Comparison of ENCODE assay signal across 1 cellular context in the genomic region with DNA sequence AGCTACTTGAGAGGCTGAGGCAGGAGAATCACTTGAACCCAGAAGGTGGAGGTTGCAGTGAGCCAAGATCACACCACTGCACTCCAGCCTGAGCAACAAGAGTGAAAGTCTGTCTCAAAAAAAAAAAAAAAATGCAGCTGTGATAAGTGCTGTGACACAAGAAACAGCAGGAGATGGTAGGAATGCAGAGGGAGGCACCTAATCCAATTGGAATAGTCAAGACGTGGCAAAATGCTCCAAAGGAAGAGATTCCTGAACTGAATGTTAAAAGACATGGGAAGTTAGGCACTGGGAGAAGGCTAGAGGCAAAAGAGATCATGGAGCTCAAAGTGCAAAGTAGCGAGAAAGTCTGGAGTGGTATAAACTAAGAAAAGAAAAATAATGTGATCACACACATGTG.
TF ChIP-seq lines count a peak whose summit lies in the region.

No MANE protein-coding gene starts in this region.

TF ChIP-seq in GM23338, 12 proteins besides CTCF, POLR2A, EP300 and RAD21:
- TF ChIP-seq, protein P1, sequence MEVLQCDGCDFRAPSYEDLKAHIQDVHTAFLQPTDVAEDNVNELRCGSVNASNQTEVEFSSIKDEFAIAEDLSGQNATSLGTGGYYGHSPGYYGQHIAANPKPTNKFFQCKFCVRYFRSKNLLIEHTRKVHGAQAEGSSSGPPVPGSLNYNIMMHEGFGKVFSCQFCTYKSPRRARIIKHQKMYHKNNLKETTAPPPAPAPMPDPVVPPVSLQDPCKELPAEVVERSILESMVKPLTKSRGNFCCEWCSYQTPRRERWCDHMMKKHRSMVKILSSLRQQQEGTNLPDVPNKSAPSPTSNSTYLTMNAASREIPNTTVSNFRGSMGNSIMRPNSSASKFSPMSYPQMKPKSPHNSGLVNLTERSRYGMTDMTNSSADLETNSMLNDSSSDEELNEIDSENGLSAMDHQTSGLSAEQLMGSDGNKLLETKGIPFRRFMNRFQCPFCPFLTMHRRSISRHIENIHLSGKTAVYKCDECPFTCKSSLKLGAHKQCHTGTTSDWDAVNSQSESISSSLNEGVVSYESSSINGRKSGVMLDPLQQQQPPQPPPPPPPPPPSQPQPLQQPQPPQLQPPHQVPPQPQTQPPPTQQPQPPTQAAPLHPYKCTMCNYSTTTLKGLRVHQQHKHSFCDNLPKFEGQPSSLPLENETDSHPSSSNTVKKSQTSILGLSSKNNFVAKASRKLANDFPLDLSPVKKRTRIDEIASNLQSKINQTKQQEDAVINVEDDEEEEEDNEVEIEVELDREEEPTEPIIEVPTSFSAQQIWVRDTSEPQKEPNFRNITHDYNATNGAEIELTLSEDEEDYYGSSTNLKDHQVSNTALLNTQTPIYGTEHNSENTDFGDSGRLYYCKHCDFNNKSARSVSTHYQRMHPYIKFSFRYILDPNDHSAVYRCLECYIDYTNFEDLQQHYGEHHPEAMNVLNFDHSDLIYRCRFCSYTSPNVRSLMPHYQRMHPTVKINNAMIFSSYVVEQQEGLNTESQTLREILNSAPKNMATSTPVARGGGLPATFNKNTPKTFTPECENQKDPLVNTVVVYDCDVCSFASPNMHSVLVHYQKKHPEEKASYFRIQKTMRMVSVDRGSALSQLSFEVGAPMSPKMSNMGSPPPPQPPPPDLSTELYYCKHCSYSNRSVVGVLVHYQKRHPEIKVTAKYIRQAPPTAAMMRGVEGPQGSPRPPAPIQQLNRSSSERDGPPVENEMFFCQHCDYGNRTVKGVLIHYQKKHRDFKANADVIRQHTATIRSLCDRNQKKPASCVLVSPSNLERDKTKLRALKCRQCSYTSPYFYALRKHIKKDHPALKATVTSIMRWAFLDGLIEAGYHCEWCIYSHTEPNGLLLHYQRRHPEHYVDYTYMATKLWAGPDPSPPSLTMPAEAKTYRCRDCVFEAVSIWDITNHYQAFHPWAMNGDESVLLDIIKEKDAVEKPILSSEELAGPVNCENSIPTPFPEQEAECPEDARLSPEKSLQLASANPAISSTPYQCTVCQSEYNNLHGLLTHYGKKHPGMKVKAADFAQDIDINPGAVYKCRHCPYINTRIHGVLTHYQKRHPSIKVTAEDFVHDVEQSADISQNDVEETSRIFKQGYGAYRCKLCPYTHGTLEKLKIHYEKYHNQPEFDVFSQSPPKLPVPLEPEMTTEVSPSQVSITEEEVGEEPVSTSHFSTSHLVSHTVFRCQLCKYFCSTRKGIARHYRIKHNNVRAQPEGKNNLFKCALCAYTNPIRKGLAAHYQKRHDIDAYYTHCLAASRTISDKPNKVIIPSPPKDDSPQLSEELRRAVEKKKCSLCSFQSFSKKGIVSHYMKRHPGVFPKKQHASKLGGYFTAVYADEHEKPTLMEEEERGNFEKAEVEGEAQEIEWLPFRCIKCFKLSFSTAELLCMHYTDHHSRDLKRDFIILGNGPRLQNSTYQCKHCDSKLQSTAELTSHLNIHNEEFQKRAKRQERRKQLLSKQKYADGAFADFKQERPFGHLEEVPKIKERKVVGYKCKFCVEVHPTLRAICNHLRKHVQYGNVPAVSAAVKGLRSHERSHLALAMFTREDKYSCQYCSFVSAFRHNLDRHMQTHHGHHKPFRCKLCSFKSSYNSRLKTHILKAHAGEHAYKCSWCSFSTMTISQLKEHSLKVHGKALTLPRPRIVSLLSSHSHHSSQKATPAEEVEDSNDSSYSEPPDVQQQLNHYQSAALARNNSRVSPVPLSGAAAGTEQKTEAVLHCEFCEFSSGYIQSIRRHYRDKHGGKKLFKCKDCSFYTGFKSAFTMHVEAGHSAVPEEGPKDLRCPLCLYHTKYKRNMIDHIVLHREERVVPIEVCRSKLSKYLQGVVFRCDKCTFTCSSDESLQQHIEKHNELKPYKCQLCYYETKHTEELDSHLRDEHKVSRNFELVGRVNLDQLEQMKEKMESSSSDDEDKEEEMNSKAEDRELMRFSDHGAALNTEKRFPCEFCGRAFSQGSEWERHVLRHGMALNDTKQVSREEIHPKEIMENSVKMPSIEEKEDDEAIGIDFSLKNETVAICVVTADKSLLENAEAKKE (CRISPR knock-in tag; IDR thresholded peaks at IDR 0.05): no peak
- TF ChIP-seq, protein P2, sequence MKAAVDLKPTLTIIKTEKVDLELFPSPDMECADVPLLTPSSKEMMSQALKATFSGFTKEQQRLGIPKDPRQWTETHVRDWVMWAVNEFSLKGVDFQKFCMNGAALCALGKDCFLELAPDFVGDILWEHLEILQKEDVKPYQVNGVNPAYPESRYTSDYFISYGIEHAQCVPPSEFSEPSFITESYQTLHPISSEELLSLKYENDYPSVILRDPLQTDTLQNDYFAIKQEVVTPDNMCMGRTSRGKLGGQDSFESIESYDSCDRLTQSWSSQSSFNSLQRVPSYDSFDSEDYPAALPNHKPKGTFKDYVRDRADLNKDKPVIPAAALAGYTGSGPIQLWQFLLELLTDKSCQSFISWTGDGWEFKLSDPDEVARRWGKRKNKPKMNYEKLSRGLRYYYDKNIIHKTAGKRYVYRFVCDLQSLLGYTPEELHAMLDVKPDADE (IDR thresholded peaks at IDR 0.05): no peak
- no peak for TF ChIP-seq NANOG (IDR thresholded peaks at IDR 0.05; ENCODE audit: borderline replicate concordance)
